26 cellular contexts compared by ENCODE assay signal in the genomic region with DNA sequence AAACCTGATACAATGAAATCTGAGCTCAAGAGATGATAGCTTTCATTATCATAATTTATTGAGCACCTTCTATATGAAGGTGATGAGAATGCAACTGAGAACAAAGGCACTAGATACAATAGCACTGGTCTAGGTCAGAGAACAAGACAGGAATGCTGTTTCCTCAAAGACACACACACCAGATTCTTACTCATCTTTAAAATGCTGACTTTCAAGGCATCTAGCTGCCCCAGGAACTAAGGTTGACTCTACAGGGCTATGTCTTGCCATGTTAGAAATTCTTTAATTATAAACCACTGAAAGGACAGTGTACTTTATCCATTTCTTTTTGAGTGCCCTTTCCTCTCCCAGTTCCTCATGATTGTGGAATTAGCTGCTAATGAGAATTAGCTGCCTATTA.
A peak's percentile ranks its signal among the peaks of the same experiment; 100 is the strongest.
DNase-seq lines count a peak whose midpoint lies in the region; ATAC-seq and TF ChIP-seq lines count a peak whose summit lies in the region.
"Had no signal": no experiment of that assay in that cellular context is flagged by ENCODE, and none has a peak within 500 bp of the region (broad histone marks: within the 10 kb centered on the region; RNA-seq: fewer than 3 reads in every experiment).

No MANE protein-coding gene starts in this region.

- H3K23ac ChIP-seq in H9 (ENCODE audit: insufficient read length, low read depth, low read length), result no peak overlapping the region
- no peak overlapping the region for H3K23ac ChIP-seq in trophoblast cell (ENCODE audit: low read length)

- no peak for DNase-seq in H9
- peak; percentile 58 for DNase-seq in kidney tubule cell (ENCODE audit: low spot score)
- DNase-seq in trophoblast cell, result peak; percentile 13 to 57
- no peak for DNase-seq in thyroid gland
- DNase-seq in NCI-H187 (lab: John Stamatoyannopoulos, UW), result no peak
- no peak for DNase-seq in HuH-7.5 (ENCODE audit: low spot score)
- DNase-seq in OCI-M1 (lab: John Stamatoyannopoulos, UW), result no peak
- DNase-seq: 8988T; ACHN; BE2C; C1 segment of cervical spinal cord; CD4-positive, alpha-beta memory T cell; CD4-positive, CD25-positive, alpha-beta regulatory T cell; CD8-positive, alpha-beta memory T cell; COR-L47; DMS 273 treated with DMSO at 0.1 percent for 48 hours; DMS153; DMS53; DMS79; DND-41; EL; GDM1 had no signal

- no peaks in the 10 kb centered on the region for H4K20me1 ChIP-seq in H9 (ENCODE audit: control insufficient read depth, insufficient read depth, insufficient read length)
- H4K20me1 ChIP-seq: BLaER1 had no signal

- H2BK12ac ChIP-seq in H9 (ENCODE audit: insufficient read length, low read depth, low read length), result no peak overlapping the region
- no peak overlapping the region for H2BK12ac ChIP-seq in trophoblast cell (ENCODE audit: low read length)

- H3K18ac ChIP-seq in H9 (ENCODE audit: insufficient read length, low read depth, low read length) (no peak overlapping the region), trophoblast cell (ENCODE audit: low read length) (no peak overlapping the region)

- no peak overlapping the region for H3K4me3 Mint-ChIP-seq in H9
- H3K4me3 Mint-ChIP-seq: CD14-positive monocyte; CD4-positive, alpha-beta memory T cell; CD4-positive, CD25-positive, alpha-beta regulatory T cell; CD8-positive, alpha-beta memory T cell had no signal

- H3K79me1 ChIP-seq in H9 (ENCODE audit: insufficient read depth, low read depth, low read length, poor library complexity, severe bottlenecking) (no peaks in the 10 kb centered on the region), trophoblast cell (ENCODE audit: low read length) (peaks cover 4% of the 10 kb centered on the region)

- H2BK20ac ChIP-seq in H9 (ENCODE audit: low read depth, low read length, poor library complexity, severe bottlenecking), result peak overlapping the region; percentile 75

- no peak overlapping the region for H3K4me2 ChIP-seq in H9 (ENCODE audit: insufficient read depth, insufficient read length, low read length)
- H3K4me2 ChIP-seq in trophoblast cell (ENCODE audit: low read length), result no peak overlapping the region
- H3K4me2 ChIP-seq: BLaER1 had no signal

- H3K4me1 Mint-ChIP-seq in H9, result peaks cover 5 to 12% of the 10 kb centered on the region in 2 experiments
- H3K4me1 Mint-ChIP-seq: CD14-positive monocyte; CD4-positive, alpha-beta memory T cell; CD4-positive, CD25-positive, alpha-beta regulatory T cell; CD8-positive, alpha-beta memory T cell had no signal

- H3K23me2 ChIP-seq in H9 (ENCODE audit: insufficient read length, low read depth, low read length, poor library complexity, severe bottlenecking), result no peaks in the 10 kb centered on the region

- H3K9ac ChIP-seq in H9 (ENCODE audit: extremely low read depth, insufficient read length, low read length) (no peak overlapping the region), trophoblast cell (ENCODE audit: low read length) (no peak overlapping the region)
- H3K9ac ChIP-seq: BLaER1 had no signal

- no peak overlapping the region for H4K5ac ChIP-seq in H9 (ENCODE audit: insufficient read length, low read depth, low read length)

- H3K36me3 ChIP-seq in trophoblast cell (ENCODE audit: control insufficient read depth in 1 of 2, insufficient read depth in 2 of 2, low read length in 2 of 2) (peaks cover 0 to 2% of the 10 kb centered on the region in 2 experiments), thyroid gland (no peaks in the 10 kb centered on the region)
- H3K36me3 ChIP-seq: BE2C, BLaER1 had no signal

- H3K27me3 ChIP-seq in H9 (ENCODE audit: insufficient read depth, low read length) (no peaks in the 10 kb centered on the region), trophoblast cell (ENCODE audit: insufficient read depth, low read length) (no peaks in the 10 kb centered on the region), thyroid gland (no peaks in the 10 kb centered on the region)
- H3K27me3 ChIP-seq: BE2C, BLaER1 had no signal

- H3K9me3 ChIP-seq in H9 (ENCODE audit: control insufficient read depth, low read depth, low read length) (peaks cover 4% of the 10 kb centered on the region), trophoblast cell (ENCODE audit: insufficient read depth, low read depth, low read length) (no peaks in the 10 kb centered on the region), thyroid gland (no peaks in the 10 kb centered on the region)
- H3K9me3 ChIP-seq: BE2C had no signal

- no peak overlapping the region for H3K4ac ChIP-seq in H9 (ENCODE audit: low read depth, low read length)
- H3K4ac ChIP-seq in trophoblast cell (ENCODE audit: low read depth, low read length), result no peak overlapping the region

- no peak overlapping the region for H3T11ph ChIP-seq in H9 (ENCODE audit: low read length)

- H4K12ac ChIP-seq in trophoblast cell (ENCODE audit: low read depth, low read length), result no peak overlapping the region

- no peak overlapping the region for H2AFZ ChIP-seq in H9 (ENCODE audit: low read length)
- H2AFZ ChIP-seq in trophoblast cell (ENCODE audit: insufficient read depth, low read length, poor library complexity), result no peak overlapping the region

- no peak overlapping the region for H4K91ac ChIP-seq in H9 (ENCODE audit: insufficient read length, low read depth, low read length)
- H4K91ac ChIP-seq in trophoblast cell (ENCODE audit: low read depth, low read length), result no peak overlapping the region

- H2AK5ac ChIP-seq in H9 (ENCODE audit: insufficient read length, low read length), result no peak overlapping the region
- no peak overlapping the region for H2AK5ac ChIP-seq in trophoblast cell (ENCODE audit: low read length)

- H3K4me1 ChIP-seq in H9 (ENCODE audit: insufficient read depth, low read length) (no peaks in the 10 kb centered on the region; the same call in 1 of the 2 replicates), trophoblast cell (ENCODE audit: control insufficient read depth in 1 of 2, insufficient read depth in 2 of 2, low read length in 2 of 2) (peaks cover 2% of the 10 kb centered on the region in 2 experiments), thyroid gland (peaks cover 9 to 12% of the 10 kb centered on the region in 2 donors)
- H3K4me1 ChIP-seq: BE2C, BLaER1 had no signal

- no peak overlapping the region for H3K27ac ChIP-seq in H9 (ENCODE audit: insufficient read length, low read depth, low read length)
- H3K27ac ChIP-seq in trophoblast cell (ENCODE audit: low read depth, low read length), result no peak overlapping the region
- H3K27ac ChIP-seq in thyroid gland, result peak overlapping the region; percentile 54 to 75 (median 71)
- H3K27ac ChIP-seq: BLaER1 had no signal

- H3K36me3 Mint-ChIP-seq in H9 (ENCODE audit: insufficient read depth in 1 of 3, low read depth in 3 of 3), result peaks cover 0 to 20% (median 2%) of the 10 kb centered on the region in 3 experiments; a peak in 5 of 7 replicates
- H3K36me3 Mint-ChIP-seq: CD14-positive monocyte; CD4-positive, alpha-beta memory T cell; CD4-positive, CD25-positive, alpha-beta regulatory T cell; CD8-positive, alpha-beta memory T cell had no signal

- H3K56ac ChIP-seq in H9 (ENCODE audit: insufficient read length, low read depth, low read length), result no peak overlapping the region

- H2BK5ac ChIP-seq in H9 (ENCODE audit: insufficient read length, low read length) (no peak overlapping the region), trophoblast cell (ENCODE audit: low read depth, low read length, poor library complexity) (no peak overlapping the region)

- H3K14ac ChIP-seq in H9 (ENCODE audit: insufficient read depth, low read length) (no peak overlapping the region), trophoblast cell (ENCODE audit: low read length) (no peak overlapping the region)

- no peak overlapping the region for H2BK120ac ChIP-seq in H9 (ENCODE audit: low read depth, low read length, poor library complexity, severe bottlenecking)
- no peak overlapping the region for H2BK120ac ChIP-seq in trophoblast cell (ENCODE audit: insufficient read depth, low read length, poor library complexity)

- no peak for TF ChIP-seq CTCF in H9 (conservative IDR thresholded peaks at IDR 0.05)
- TF ChIP-seq CTCF in thyroid gland (IDR thresholded peaks at IDR 0.05), result no peak

- intact Hi-C loops in thyroid gland (cut with DNase I), result no loop called here

- H3K27me3 Mint-ChIP-seq in H9 (ENCODE audit: low read depth), result no peaks in the 10 kb centered on the region
- H3K27me3 Mint-ChIP-seq: CD4-positive, CD25-positive, alpha-beta regulatory T cell had no signal

- H4K8ac ChIP-seq in H9 (replicated peaks; ENCODE audit: insufficient read length, low read depth, low read length), result no peak overlapping the region
- no peak overlapping the region for H4K8ac ChIP-seq in trophoblast cell (ENCODE audit: low read depth, low read length)

- H3K27ac Mint-ChIP-seq in H9, result peak overlapping the region in 1 of 3 experiments; percentile 14; a peak in 2 of 7 replicates
- H3K27ac Mint-ChIP-seq: CD14-positive monocyte; CD4-positive, alpha-beta memory T cell; CD4-positive, CD25-positive, alpha-beta regulatory T cell; CD8-positive, alpha-beta memory T cell had no signal

- ATAC-seq in HG03108 (IDR thresholded peaks at IDR 0.05; ENCODE audit: unreplicated experiment), result no peak
- ATAC-seq: GM12878 had no signal

- H3K4me3 ChIP-seq in trophoblast cell (ENCODE audit: low read depth, low read length) (no peak overlapping the region), thyroid gland (replicated peaks in 1 of 3) (no peak overlapping the region)
- H3K4me3 ChIP-seq: BLaER1, GM12878 had no signal

- no peaks in the 10 kb centered on the region for H3K79me2 ChIP-seq in H9 (ENCODE audit: insufficient read depth, low read length)
- no peaks in the 10 kb centered on the region for H3K79me2 ChIP-seq in trophoblast cell (ENCODE audit: control insufficient read depth, insufficient read depth, low read length, poor library complexity)

- peaks cover 13% of the 10 kb centered on the region in 2 experiments for H3K9me3 Mint-ChIP-seq in H9

- no peak overlapping the region for H2BK15ac ChIP-seq in H9 (ENCODE audit: low read depth, low read length)

- no peak for TF ChIP-seq POLR2A in thyroid gland (IDR thresholded peaks at IDR 0.05)

Comparison
In these comparisons a context has a peak if more than half of its experiments do, and no peak if none do; other contexts are left out.
1. DNase-seq: peak in kidney tubule cell (single experiment) and trophoblast cell (2 of 2); none in H9 (single experiment), thyroid gland (0 of 2), NCI-H187 (0 of 2), HuH-7.5 (single experiment) and OCI-M1 (single experiment).
2. H3K27ac ChIP-seq: peak in thyroid gland (3 of 3); none in H9 (single experiment) and trophoblast cell (single experiment).